ENCODE assay signal across 1 cellular context in the genomic region with DNA sequence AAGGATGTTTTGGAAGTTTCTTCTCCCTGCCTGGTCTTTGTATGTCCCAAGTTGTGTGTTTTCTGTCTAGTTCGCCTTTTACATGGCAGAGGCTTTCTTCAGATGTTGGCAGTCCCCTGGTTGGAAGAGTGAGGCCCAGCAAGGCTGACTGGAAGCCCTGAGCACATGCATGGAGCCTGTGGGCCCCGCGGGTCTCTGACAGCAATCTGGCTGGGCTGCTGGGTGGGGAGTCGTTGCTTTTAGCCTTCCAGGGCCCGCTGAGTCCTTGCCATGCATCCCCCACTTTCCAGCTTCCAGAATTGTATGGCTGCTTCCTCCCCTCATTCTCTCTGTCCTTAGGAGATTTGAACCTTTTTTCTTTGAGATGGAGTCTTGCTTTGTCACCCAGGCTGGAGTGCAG.
TF ChIP-seq lines count a peak whose summit lies in the region.

No MANE protein-coding gene starts in this region.

TF ChIP-seq in WTC11, 78 proteins besides CTCF, POLR2A, EP300 and RAD21 (continued from another document):
- TF ChIP-seq ATF2 (CRISPR knock-in tag; IDR thresholded peaks at IDR 0.05; ENCODE audit: borderline replicate concordance, low read depth): no peak
- no peak for TF ChIP-seq TP53 (CRISPR knock-in tag; IDR thresholded peaks at IDR 0.05)
